ENCODE assay signal across 1 cellular context in genomic region chr19:1491114-1491848, GRCh38.
TF ChIP-seq lines count a peak whose summit lies in the region.

Gene REEP6, plus strand, starts transcription at chr19:1491181. Its CDS starts 89 bp downstream, at chr19:1491270.

TF ChIP-seq in WTC11, 78 proteins besides CTCF, POLR2A, EP300 and RAD21 (continued from another document):
- TF ChIP-seq FOXP1 (CRISPR knock-in tag; IDR thresholded peaks at IDR 0.05; ENCODE audit: borderline replicate concordance) (peak; percentile 79; the same call in 1 of the 2 replicates), FOXK1 (CRISPR knock-in tag; IDR thresholded peaks at IDR 0.05) (peak; percentile 74), CBFB (CRISPR knock-in tag; IDR thresholded peaks at IDR 0.05; ENCODE audit: low read depth) (no peak), CREM (CRISPR knock-in tag; IDR thresholded peaks at IDR 0.05) (0 out of 2 replicates have a peak, but pooled peaks have one; percentile 42), MYBL2 (CRISPR knock-in tag; IDR thresholded peaks at IDR 0.05) (peak; percentile 41; the same call in 1 of the 2 replicates), E2F5 (CRISPR knock-in tag; IDR thresholded peaks at IDR 0.05) (peak; percentile 27; the same call in 1 of the 2 replicates), TEAD1 (CRISPR knock-in tag; IDR thresholded peaks at IDR 0.05) (peak; percentile 70; the same call in 1 of the 2 replicates), ZBTB21 (CRISPR knock-in tag; IDR thresholded peaks at IDR 0.05; ENCODE audit: borderline replicate concordance) (peak; percentile 39; the same call in 1 of the 2 replicates)
TF ChIP-seq in WTC11: peak in this region for 12.
